1 cellular context compared by ENCODE assay signal in genomic region chr14:105020815-105021655, GRCh38.
TF ChIP-seq lines count a peak whose summit lies in the region.

Gene CDCA4 (minus strand): TSS chr14:105021083. CDS start chr14:105011929, 9,154 bp downstream.

TF ChIP-seq in HepG2, 621 proteins besides CTCF, POLR2A, EP300 and RAD21 (continued from another document and continues in another):
- TF ChIP-seq HINFP (CRISPR knock-in tag; IDR thresholded peaks at IDR 0.05; ENCODE audit: low read depth): no peak
- TF ChIP-seq HOXA7 (CRISPR knock-in tag; IDR thresholded peaks at IDR 0.05): no peak
- TF ChIP-seq PRDM4 (CRISPR knock-in tag; IDR thresholded peaks at IDR 0.05; ENCODE audit: borderline replicate concordance): no peak
- TF ChIP-seq SMAD3 (CRISPR knock-in tag; IDR thresholded peaks at IDR 0.05): no peak
- TF ChIP-seq ZBTB21 (CRISPR knock-in tag; IDR thresholded peaks at IDR 0.05): no peak
- peak; percentile 39; the same call in 1 of the 2 replicates for TF ChIP-seq ZNF274 (CRISPR knock-in tag; IDR thresholded peaks at IDR 0.05)
- TF ChIP-seq ZNF75D (CRISPR knock-in tag; IDR thresholded peaks at IDR 0.05; ENCODE audit: borderline replicate concordance): no peak
- TF ChIP-seq ZNF331 (CRISPR knock-in tag; IDR thresholded peaks at IDR 0.05): peak; percentile 14; the same call in 1 of the 2 replicates
- TF ChIP-seq ZSCAN31 (CRISPR knock-in tag; IDR thresholded peaks at IDR 0.05; ENCODE audit: low read depth): peak; percentile 70; the same call in 1 of the 2 replicates
- TF ChIP-seq MAZ (IDR thresholded peaks at IDR 0.05; ENCODE audit: borderline replicate concordance, low read depth, low read length): no peak; the same call in 1 of the 2 replicates
- TF ChIP-seq MAZ (CRISPR knock-in tag; IDR thresholded peaks at IDR 0.05; ENCODE audit: low read depth): peak; percentile 71
- TF ChIP-seq BCL6 (CRISPR knock-in tag; IDR thresholded peaks at IDR 0.05): peak; percentile 28; the same call in 1 of the 2 replicates
- TF ChIP-seq NR2F2 (IDR thresholded peaks at IDR 0.05; ENCODE audit: borderline replicate concordance, low read depth): no peak
- no peak for TF ChIP-seq ZNF674 (CRISPR knock-in tag; IDR thresholded peaks at IDR 0.05; ENCODE audit: low read depth)
- TF ChIP-seq SMAD1 (CRISPR knock-in tag; IDR thresholded peaks at IDR 0.05; ENCODE audit: borderline replicate concordance, low read depth): 0 out of 2 replicates have a peak, but pooled peaks have one; percentile 2
- TF ChIP-seq ZNF275 (CRISPR knock-in tag; IDR thresholded peaks at IDR 0.05; ENCODE audit: borderline replicate concordance): peak; percentile 68; the same call in 1 of the 2 replicates
- TF ChIP-seq ZNF639 (CRISPR knock-in tag; conservative IDR thresholded peaks at IDR 0.05): peak; percentile 45; the same call in 1 of the 2 replicates
- no peak for TF ChIP-seq ZNF891 (CRISPR knock-in tag; IDR thresholded peaks at IDR 0.05)
- peak; percentile 83; the same call in 1 of the 2 replicates for TF ChIP-seq DMAP1 (CRISPR knock-in tag; IDR thresholded peaks at IDR 0.05)
- TF ChIP-seq HNF1A (IDR thresholded peaks at IDR 0.05; ENCODE audit: low read depth): no peak
- no peak for TF ChIP-seq HNF1A (CRISPR knock-in tag; IDR thresholded peaks at IDR 0.05; ENCODE audit: borderline replicate concordance)
- TF ChIP-seq NR0B2 (CRISPR knock-in tag; IDR thresholded peaks at IDR 0.05): peak; percentile 10; the same call in 1 of the 2 replicates
- peak; percentile 76; the same call in 1 of the 2 replicates for TF ChIP-seq SP5 (CRISPR knock-in tag; IDR thresholded peaks at IDR 0.05; ENCODE audit: borderline replicate concordance, low read depth)
- TF ChIP-seq RFX1 (IDR thresholded peaks at IDR 0.05): no peak
- TF ChIP-seq DZIP1 (CRISPR knock-in tag; IDR thresholded peaks at IDR 0.05): 0 out of 2 replicates have a peak, but pooled peaks have one; percentile 25
- TF ChIP-seq ZNF572 (CRISPR knock-in tag; IDR thresholded peaks at IDR 0.05): no peak
- no peak for TF ChIP-seq RBM39 (IDR thresholded peaks at IDR 0.05; ENCODE audit: low read depth, low read length, poor library complexity, severe bottlenecking)
- no peak for TF ChIP-seq PRDM15 (CRISPR knock-in tag; IDR thresholded peaks at IDR 0.05)
- no peak for TF ChIP-seq BCL3 (CRISPR knock-in tag; IDR thresholded peaks at IDR 0.05)
- TF ChIP-seq GMEB1 (CRISPR knock-in tag; IDR thresholded peaks at IDR 0.05; ENCODE audit: borderline replicate concordance): peak; percentile 85
- TF ChIP-seq ZIK1 (CRISPR knock-in tag; IDR thresholded peaks at IDR 0.05; ENCODE audit: borderline replicate concordance, low read depth): no peak
- TF ChIP-seq LCORL (IDR thresholded peaks at IDR 0.05): no peak
- no peak for TF ChIP-seq LCORL (CRISPR knock-in tag; IDR thresholded peaks at IDR 0.05)
- peak; percentile 46 for TF ChIP-seq U2AF1 (optimal IDR thresholded peaks at IDR 0.05; ENCODE audit: low read depth, low read length)
- TF ChIP-seq HOXA3 (CRISPR knock-in tag; IDR thresholded peaks at IDR 0.05): peak; percentile 41
